Comparison of ENCODE assay signal across 24 cellular contexts in genomic region chr4:122749704-122750454, GRCh38.
"Had no signal": no experiment of that assay in that cellular context is flagged by ENCODE, and none has a peak within 500 bp of the region (broad histone marks: within the 10 kb centered on the region; RNA-seq: fewer than 3 reads in every experiment).

No MANE protein-coding gene starts in this region.

- H3K4me1 ChIP-seq: neural progenitor cell, pancreas, testis, tibial nerve had no signal

- H3K4me2 ChIP-seq: hepatocyte, neural progenitor cell had no signal

- H3K9me3 ChIP-seq: pancreas, testis, tibial nerve had no signal

- H3K4me3 ChIP-seq: coronary artery, hepatocyte, lung, neural progenitor cell, pancreas, testis, tibial nerve had no signal

- H3K27me3 Mint-ChIP-seq: progenitor cell of endocrine pancreas had no signal

- H3K9me3 Mint-ChIP-seq: endodermal cell; natural killer cell treated with Interleukin-12 subunit alpha and Interleukin-12 subunit beta and Interleukin-15 and Interleukin-18, amount 100 ng/mL, for 72 hours had no signal

- H3K36me3 Mint-ChIP-seq: natural killer cell treated with Interleukin-12 subunit alpha and Interleukin-12 subunit beta and Interleukin-15 and Interleukin-18, amount 100 ng/mL, for 72 hours; neural progenitor cell; stimulated activated effector memory CD8-positive, alpha-beta T cell treated with anti-CD3 and anti-CD28 coated beads, Interleukin-12 subunit alpha, Interleukin-12 subunit beta, amount 100 ng/mL, for 72 hours had no signal

- DNase-seq: effector CD4-positive, alpha-beta T cell; endodermal cell; foreskin melanocyte; head of caudate nucleus; left colon; left ventricle myocardium superior; mesenchymal stem cell; midbrain; nucleus accumbens; pancreas; right cardiac atrium; stimulated activated CD4-positive, alpha-beta T cell treated with anti-CD3 and anti-CD28 coated beads, Interleukin-4, amount 100 ng/mL, for 1 hour; stimulated activated CD8-positive, alpha-beta memory T cell treated with anti-CD3 and anti-CD28 coated beads, Interleukin-4, amount 100 ng/mL, for 48 hours; testis had no signal

- H3K27me3 ChIP-seq: hepatocyte, neural progenitor cell, pancreas, testis, tibial nerve had no signal

- H3K36me3 ChIP-seq: neural progenitor cell, pancreas had no signal

- ATAC-seq: left colon; left ventricle myocardium superior; natural killer cell treated with Interleukin-12 subunit alpha and Interleukin-12 subunit beta and Interleukin-15 and Interleukin-18, amount 100 ng/mL, for 72 hours; pancreas; right cardiac atrium; stimulated activated effector memory CD8-positive, alpha-beta T cell treated with anti-CD3 and anti-CD28 coated beads, Interleukin-12 subunit alpha, Interleukin-12 subunit beta, amount 100 ng/mL, for 72 hours had no signal

- H3K27ac ChIP-seq: coronary artery, hepatocyte, neural progenitor cell, pancreas, testis, tibial nerve had no signal

- FAIRE-seq: endothelial cell of umbilical vein had no signal

- H3K4me3 Mint-ChIP-seq: endodermal cell; natural killer cell treated with Interleukin-12 subunit alpha and Interleukin-12 subunit beta and Interleukin-15 and Interleukin-18, amount 100 ng/mL, for 72 hours; neural progenitor cell; stimulated activated effector memory CD8-positive, alpha-beta T cell treated with anti-CD3 and anti-CD28 coated beads, Interleukin-12 subunit alpha, Interleukin-12 subunit beta, amount 100 ng/mL, for 72 hours; stimulated activated naive CD8-positive, alpha-beta T cell treated with anti-CD3 and anti-CD28 coated beads, Interleukin-15, Interleukin-2, amounts not matched to agents 100 ng/mL and 50 ng/mL, for 24 hours had no signal

- H3K9ac ChIP-seq: neural progenitor cell had no signal

- H3K27ac Mint-ChIP-seq: endodermal cell; natural killer cell treated with Interleukin-12 subunit alpha and Interleukin-12 subunit beta and Interleukin-15 and Interleukin-18, amount 100 ng/mL, for 72 hours; neural progenitor cell; progenitor cell of endocrine pancreas; stimulated activated effector memory CD8-positive, alpha-beta T cell treated with anti-CD3 and anti-CD28 coated beads, Interleukin-12 subunit alpha, Interleukin-12 subunit beta, amount 100 ng/mL, for 72 hours; stimulated activated naive CD8-positive, alpha-beta T cell treated with anti-CD3 and anti-CD28 coated beads, Interleukin-15, Interleukin-2, amounts not matched to agents 100 ng/mL and 50 ng/mL, for 24 hours had no signal

- H3K4me1 Mint-ChIP-seq: endodermal cell, neural progenitor cell had no signal

- H2AFZ ChIP-seq: hepatocyte, neural progenitor cell had no signal

- H3K79me2 ChIP-seq: hepatocyte had no signal
